Comparison of ENCODE assay signal across 9 cellular contexts in genomic region chr7:47635091-47636090, GRCh38. TPM values are rescaled to one million over a fixed set of nuclear protein-coding genes. Genes with fewer than 3 reads are reported as not detected.
DNase-seq lines count a peak whose midpoint lies in the region; ATAC-seq and TF ChIP-seq lines count a peak whose summit lies in the region.
"Had no signal": no experiment of that assay in that cellular context is flagged by ENCODE, and none has a peak within 500 bp of the region (broad histone marks: within the 10 kb centered on the region; RNA-seq: fewer than 3 reads in every experiment).

No MANE protein-coding gene starts in this region.

- peak overlapping the region; percentile 16 for H3K4me3 ChIP-seq in SJCRH30
- H3K4me3 ChIP-seq in thyroid gland (replicated peaks in 1 of 3): no peak overlapping the region

- TF ChIP-seq RAD21 in Ishikawa (IDR thresholded peaks at IDR 0.05; ENCODE audit: low read depth): peak; percentile 22; the same call in 1 of the 2 replicates

- no peaks in the 10 kb centered on the region for H3K9me3 Mint-ChIP-seq in HFFc6

- intact Hi-C loops in thyroid gland (cut with DNase I): no loop called here

- H3K4me1 ChIP-seq in SJCRH30: peaks cover 43% of the 10 kb centered on the region
- H3K4me1 ChIP-seq in thyroid gland: peaks cover 18 to 40% of the 10 kb centered on the region in 2 donors

- no peaks in the 10 kb centered on the region for H3K36me3 Mint-ChIP-seq in HFFc6 (ENCODE audit: low read depth)

- TF ChIP-seq EP300 in Ishikawa (IDR thresholded peaks at IDR 0.05; ENCODE audit: borderline replicate concordance): no peak

- 30 to 41% methylated on average over 14 of the region's 25 CpGs for WGBS in thyroid gland, 2 donors

- TF ChIP-seq POLR2A in thyroid gland (IDR thresholded peaks at IDR 0.05): peak in 1 of 2 donors; percentile 52

- DNase-seq in SJCRH30 (peak; percentile 59 to 62), thyroid gland (peak; percentile 87 to 92), HFFc6 (no peak), NOMO-1 treated with DMSO at 0.1 percent for 48 hours (lab: John Stamatoyannopoulos, UW; ENCODE audit: unreplicated experiment) (no peak)
- no peak for DNase-seq in stimulated activated CD4-positive, alpha-beta T cell treated with anti-CD3 and anti-CD28 coated beads, Interleukin-4, amount 100 ng/mL, for 4 hours
- DNase-seq: activated CD4-positive, alpha-beta T cell treated with anti-CD3 and anti-CD28 coated beads, Interleukin-2, amount 50 U/mL, for 4 hours had no signal

- H3K36me3 ChIP-seq in SJCRH30: no peaks in the 10 kb centered on the region
- no peaks in the 10 kb centered on the region for H3K36me3 ChIP-seq in thyroid gland

- H3K27me3 Mint-ChIP-seq in HFFc6 (ENCODE audit: insufficient read depth): peaks cover 6% of the 10 kb centered on the region

- H3K9me3 ChIP-seq in SJCRH30 (replicated peaks) (no peaks in the 10 kb centered on the region), thyroid gland (no peaks in the 10 kb centered on the region)

- H3K4me1 Mint-ChIP-seq in HFFc6 (ENCODE audit: low read depth): peaks cover 32% of the 10 kb centered on the region

- TF ChIP-seq CTCF in thyroid gland (IDR thresholded peaks at IDR 0.05): peak in 1 of 6 experiments; percentile 8
- TF ChIP-seq CTCF in HFFc6 (IDR thresholded peaks at IDR 0.05): no peak

- no peak overlapping the region for H3K4me3 Mint-ChIP-seq in HFFc6

- ATAC-seq in GM18873 (IDR thresholded peaks at IDR 0.05; ENCODE audit: low FRiP score, unreplicated experiment): no peak

- H3K27me3 ChIP-seq in SJCRH30 (no peaks in the 10 kb centered on the region), layer of hippocampus (ENCODE audit: control insufficient read depth, insufficient read depth, low read length) (no peaks in the 10 kb centered on the region), thyroid gland (no peaks in the 10 kb centered on the region)

- H3K27ac ChIP-seq in SJCRH30 (no peak overlapping the region; the same call in 1 of the 2 replicates), layer of hippocampus (ENCODE audit: low read depth, low read length) (peak overlapping the region; percentile 75), thyroid gland (peak overlapping the region; percentile 18 to 72 (median 28))

- no peak overlapping the region; the same call in 1 of the 2 replicates for H3K27ac Mint-ChIP-seq in HFFc6

TF ChIP-seq in Ishikawa, 13 proteins besides CTCF, POLR2A, EP300 and RAD21:
- TF ChIP-seq MAX (IDR thresholded peaks at IDR 0.05): peak; percentile 74
- no peak for TF ChIP-seq TAF1 (IDR thresholded peaks at IDR 0.05; ENCODE audit: low read depth)
- TF ChIP-seq TCF12 (IDR thresholded peaks at IDR 0.05; ENCODE audit: low read depth): peak; percentile 67
- peak; percentile 30; the same call in 1 of the 2 replicates for TF ChIP-seq USF1 (IDR thresholded peaks at IDR 0.05)

RNA-seq across cellular contexts. Expression of gene TNS3, which starts 53.5 kb away (rescaled TPM):
- total RNA-seq in SJCRH30 (2014; rRNA removed; shearing (Covaris generic)): 57.6 and 65.1 TPM in 2 replicates
- 10 to 100 TPM; 65.8 to 93.0 (median 80.7) TPM for total RNA-seq in thyroid gland
- 10 to 100 TPM; 50.8 to 77.0 (median 67.8) TPM for total RNA-seq in HFFc6 (2021; fragmentation: NEBNext Ultra II Directional; extraction: Animal tissue kit (Norgen Biotek cat#: 25700))

Comparison
In these comparisons a context has a peak if more than half of its experiments do, and no peak if none do; other contexts are left out.
1. DNase-seq: peak in SJCRH30 (2 of 2) and thyroid gland (2 of 2); none in HFFc6 (single experiment), stimulated activated CD4-positive, alpha-beta T cell treated with anti-CD3 and anti-CD28 coated beads, Interleukin-4, amount 100 ng/mL, for 4 hours (0 of 2) and NOMO-1 treated with DMSO at 0.1 percent for 48 hours (single experiment).